23 cellular contexts compared by ENCODE assay signal in genomic region chr9:135773677-135774238, GRCh38.
"Had no signal": no experiment of that assay in that cellular context is flagged by ENCODE, and none has a peak within 500 bp of the region (broad histone marks: within the 10 kb centered on the region; RNA-seq: fewer than 3 reads in every experiment).

No MANE protein-coding gene starts in this region.

- ATAC-seq: activated naive CD8-positive, alpha-beta T cell treated with anti-CD3 and anti-CD28 coated beads, Interleukin-2, amount 50 U/mL, for 24 hours; activated T-cell treated with anti-CD3 and anti-CD28 coated beads, Interleukin-2, amount 50 U/mL, for 4 hours; Panc1 had no signal

- H3K27ac ChIP-seq: SJSA1 had no signal

- H3K4me1 ChIP-seq: SJSA1 had no signal

- H3K9me3 ChIP-seq: SJSA1 had no signal

- H3K36me3 ChIP-seq: SJSA1 had no signal

- FAIRE-seq: TTC549 had no signal

- H3K4me3 ChIP-seq: SJSA1 had no signal

- DNase-seq: activated CD4-positive, alpha-beta T cell treated with anti-CD3 and anti-CD28 coated beads, Interleukin-2, amount 10 ng/mL, durations not matched to agents 24 days and 14 days; activated CD4-positive, alpha-beta T cell treated with anti-CD3 and anti-CD28 coated beads, Interleukin-2, amount 50 U/mL, for 4 hours; activated CD8-positive, alpha-beta memory T cell treated with anti-CD3 and anti-CD28 coated beads, Interleukin-2, amount 50 U/mL, for 4 hours; activated effector memory CD4-positive, alpha-beta T cell treated with Interleukin-2 at 50 U/mL for 16 hours; activated naive CD4-positive, alpha-beta T cell treated with anti-CD3 and anti-CD28 coated beads, Interleukin-2, amount 10 ng/mL, durations not matched to agents 7 days and 5 days; activated naive CD8-positive, alpha-beta T cell treated with anti-CD3 and anti-CD28 coated beads, Interleukin-2, amount 50 U/mL, for 24 hours; activated T-cell treated with anti-CD3 and anti-CD28 coated beads for 4 hours; activated T-cell treated with anti-CD3 and anti-CD28 coated beads, Interleukin-2, amount 50 U/mL, for 4 hours; anterior cingulate cortex; caudate nucleus; cerebellar nuclear complex; NCI-H1048; NCI-H1105 treated with DMSO at 0.1 percent for 48 hours; NCI-H1436; NCI-H1694; NCI-H1930; NCI-H345; NCI-H524 treated with DMSO at 0.1 percent for 48 hours; SHP77 treated with DMSO at 0.1 percent for 48 hours; T1000 had no signal

- H3K27me3 ChIP-seq: SJSA1 had no signal
